ENCODE assay signal across 8 cellular contexts in genomic region chr14:74425525-74426201, GRCh38. TPM values are rescaled to one million over a fixed set of nuclear protein-coding genes. Genes with fewer than 3 reads are reported as not detected.
A peak's percentile ranks its signal among the peaks of the same experiment; 100 is the strongest.
DNase-seq lines count a peak whose midpoint lies in the region; ATAC-seq, FAIRE-seq and TF ChIP-seq lines count a peak whose summit lies in the region.

No MANE protein-coding gene starts in this region.

- ATAC-seq in activated naive CD8-positive, alpha-beta T cell treated with anti-CD3 and anti-CD28 coated beads, Interleukin-2, amount 10 ng/mL, durations not matched to agents 7 days and 5 days (ENCODE audit: low read depth) = peak; percentile 87
- no peak for ATAC-seq in GM19397 (IDR thresholded peaks at IDR 0.05; ENCODE audit: unreplicated experiment)

- POLR2A ChIA-PET in activated naive CD8-positive, alpha-beta T cell treated with anti-CD3 and anti-CD28 coated beads, Interleukin-2, amount 10 ng/mL, durations not matched to agents 7 days and 5 days (lab: Charles Lee) = interaction anchor here (0.5 kb wide), 2 partner anchors 9 to 11 kb away, joined by 3 read pairs; no protein-coding TSS in a partner anchor

- H3K4me3 Mint-ChIP-seq in activated naive CD8-positive, alpha-beta T cell treated with anti-CD3 and anti-CD28 coated beads, Interleukin-2, amount 10 ng/mL, durations not matched to agents 7 days and 5 days = no peak overlapping the region

- H3K36me3 ChIP-seq in kidney (ENCODE audit: control insufficient read depth in 1 of 2, insufficient read depth in 2 of 2, low read length in 2 of 2) (no peaks in the 10 kb centered on the region), WERI-Rb-1 (no peaks in the 10 kb centered on the region)

- FAIRE-seq in kidney (lab: Jason Lieb, UNC) = no peak

- no peaks in the 10 kb centered on the region for H3K36me3 Mint-ChIP-seq in activated naive CD8-positive, alpha-beta T cell treated with anti-CD3 and anti-CD28 coated beads, Interleukin-2, amount 10 ng/mL, durations not matched to agents 7 days and 5 days

- no peak overlapping the region for H3K9ac ChIP-seq in kidney (ENCODE audit: low read length in 2 of 2)

- intact Hi-C loops in kidney (cut with DNase I) = no loop called here

- no peak overlapping the region for H3K27ac Mint-ChIP-seq in activated naive CD8-positive, alpha-beta T cell treated with anti-CD3 and anti-CD28 coated beads, Interleukin-2, amount 10 ng/mL, durations not matched to agents 7 days and 5 days

- H3K27ac ChIP-seq in kidney (ENCODE audit: low read depth in 2 of 2, low read length in 2 of 2) (no peak overlapping the region), WERI-Rb-1 (no peak overlapping the region)

- in situ Hi-C loops in SK-MEL-5 (cut with HindIII; ENCODE audit: low pct_unique_long_range_greater_than_20kb, low sequenced_read_pairs) = no loop called here

- peaks cover 41% of the 10 kb centered on the region for H3K27me3 Mint-ChIP-seq in activated naive CD8-positive, alpha-beta T cell treated with anti-CD3 and anti-CD28 coated beads, Interleukin-2, amount 10 ng/mL, durations not matched to agents 7 days and 5 days

- DNase-seq in D341Med (ENCODE audit: low spot score) (peak; percentile 63), SK-MEL-5 (ENCODE audit: low read depth, low spot score) (peak; percentile 9), kidney (peak; percentile 69), WERI-Rb-1 (no peak), SKM-1 treated with dmso at 0.1 percent for 144 hours (lab: John Stamatoyannopoulos, UW; ENCODE audit: unreplicated experiment) (no peak)
- DNase-seq in activated naive CD8-positive, alpha-beta T cell treated with anti-CD3 and anti-CD28 coated beads, Interleukin-2, amount 10 ng/mL, durations not matched to agents 7 days and 5 days = peak; percentile 85
- peak; percentile 68 for DNase-seq in stimulated activated CD8-positive, alpha-beta memory T cell treated with anti-CD3 and anti-CD28 coated beads, Interleukin-4, amount 100 ng/mL, for 48 hours

- H3K27me3 ChIP-seq in WERI-Rb-1 (ENCODE audit: insufficient read depth, low read depth, severe bottlenecking) = no peaks in the 10 kb centered on the region

- no peaks in the 10 kb centered on the region for H3K9me3 ChIP-seq in kidney (ENCODE audit: control insufficient read depth in 1 of 2, low read length in 2 of 2)
- no peaks in the 10 kb centered on the region for H3K9me3 ChIP-seq in WERI-Rb-1 (ENCODE audit: severe bottlenecking)

- H3K9me3 Mint-ChIP-seq in activated naive CD8-positive, alpha-beta T cell treated with anti-CD3 and anti-CD28 coated beads, Interleukin-2, amount 10 ng/mL, durations not matched to agents 7 days and 5 days = no peaks in the 10 kb centered on the region

- no peak overlapping the region for H3K4me3 ChIP-seq in kidney (ENCODE audit: low read length in 2 of 2)
- H3K4me3 ChIP-seq in WERI-Rb-1 (ENCODE audit: low read depth, low read length) = no peak overlapping the region

- TF ChIP-seq CTCF in kidney (IDR thresholded peaks at IDR 0.05; ENCODE audit: borderline replicate concordance, extremely low read depth, insufficient read depth) (no peak), WERI-Rb-1 (IDR thresholded peaks at IDR 0.05; ENCODE audit: low read depth, low read length) (no peak)

- peaks cover 2% of the 10 kb centered on the region for H3K4me1 Mint-ChIP-seq in activated naive CD8-positive, alpha-beta T cell treated with anti-CD3 and anti-CD28 coated beads, Interleukin-2, amount 10 ng/mL, durations not matched to agents 7 days and 5 days

- H3K4me1 ChIP-seq in kidney (ENCODE audit: control insufficient read depth in 1 of 2, insufficient read depth in 1 of 2, low read depth in 1 of 2, low read length in 2 of 2) = peaks cover 0 to 3% of the 10 kb centered on the region in 2 donors

RNA-seq across cellular contexts. Expression of gene SYNDIG1L, which starts 0.3 kb away (rescaled TPM):
- total RNA-seq in SK-MEL-5 (2014; rRNA removed; shearing (Covaris generic)) = not detected in 2 replicates
- not detected in 2 replicates for polyA plus RNA-seq in SK-MEL-5 (2015; cell fraction: cytosol; rRNA removed)
- polyA plus RNA-seq in SK-MEL-5 (2015; cell fraction: nucleus; rRNA removed) = not detected in 2 replicates
- total RNA-seq in activated naive CD8-positive, alpha-beta T cell treated with anti-CD3 and anti-CD28 coated beads, Interleukin-2, amount 10 ng/mL, durations not matched to agents 7 days and 5 days = not detected
- 0.13 TPM for total RNA-seq in kidney
- 0.47 TPM for polyA plus RNA-seq in kidney (ENCODE audit: insufficient read depth, low read depth, low replicate concordance)

Comparison
In these comparisons a context has a peak if more than half of its experiments do, and no peak if none do; other contexts are left out.
1. DNase-seq: peak in D341Med (single experiment), SK-MEL-5 (single experiment), activated naive CD8-positive, alpha-beta T cell treated with anti-CD3 and anti-CD28 coated beads, Interleukin-2, amount 10 ng/mL, durations not matched to agents 7 days and 5 days (single experiment), kidney (single experiment) and stimulated activated CD8-positive, alpha-beta memory T cell treated with anti-CD3 and anti-CD28 coated beads, Interleukin-4, amount 100 ng/mL, for 48 hours (single experiment); none in WERI-Rb-1 (single experiment) and SKM-1 treated with dmso at 0.1 percent for 144 hours (single experiment).